8 cellular contexts compared by ENCODE assay signal in genomic region chr15:41661529-41662225, GRCh38. TPM values are rescaled to one million over a fixed set of nuclear protein-coding genes. Genes with fewer than 3 reads are reported as not detected.
DNase-seq lines count a peak whose midpoint lies in the region; ATAC-seq, FAIRE-seq and TF ChIP-seq lines count a peak whose summit lies in the region.

No MANE protein-coding gene starts in this region.

- POLR2A ChIA-PET in HepG2 (lab: Yijun Ruan, JAX): interaction anchor here (1.0 to 1.4 kb wide), 2 partner anchors 14 to 19 kb away, joined by 3 to 4 read pairs; no protein-coding TSS in a partner anchor

- 0% methylated on average over 17 of the region's 44 CpGs for WGBS in HepG2 (ENCODE audit: low lambda C conversion rate)

- H4K20me1 ChIP-seq in HepG2 (ENCODE audit: insufficient read depth, low read length): peaks cover 30% of the 10 kb centered on the region

- H3K4me1 ChIP-seq in HepG2 (ENCODE audit: insufficient read depth, low read length): peaks cover 52% of the 10 kb centered on the region

- H3K27me3 ChIP-seq in HepG2 (ENCODE audit: control insufficient read depth in 1 of 2, insufficient read depth in 2 of 2, low read length in 2 of 2): no peaks in the 10 kb centered on the region; a peak in 1 of 5 replicates

- TF ChIP-seq CTCF in HepG2 (CRISPR knock-in tag; IDR thresholded peaks at IDR 0.05): no peak

- ATAC-seq in HG02981 (IDR thresholded peaks at IDR 0.05; ENCODE audit: unreplicated experiment): peak; percentile 50
- ATAC-seq in HepG2: peak; percentile 83

- peak overlapping the region; percentile 54 to 76 (median 61) for H3K4me3 ChIP-seq in HepG2 (replicated peaks in 1 of 3; ENCODE audit: insufficient read depth in 1 of 3, low read depth in 2 of 3, low read length in 3 of 3)

- H2AFZ ChIP-seq in HepG2 (ENCODE audit: low read length): no peak overlapping the region

- intact Hi-C loops in HepG2 (cut with micrococcal nuclease; ENCODE audit: unreplicated experiment): no loop called here

- in situ Hi-C loops in HepG2 (cut with HindIII; ENCODE audit: extremely low pct_ligation_motif_present, low pct_unique_long_range_greater_than_20kb): no loop called here

- H3K4me2 ChIP-seq in HepG2 (ENCODE audit: low read depth, low read length): peak overlapping the region; percentile 95

- no peaks in the 10 kb centered on the region for H3K36me3 ChIP-seq in HepG2 (replicated peaks in 1 of 2; ENCODE audit: control insufficient read depth in 1 of 2, insufficient read depth in 2 of 2, low read length in 2 of 2)

- H3K9me3 ChIP-seq in HepG2 (ENCODE audit: low read length): no peaks in the 10 kb centered on the region

- FAIRE-seq in HepG2 (lab: Jason Lieb, UNC): peak; percentile 79

- peak; percentile 84 for DNase-seq in EH (ENCODE audit: low read depth)
- DNase-seq in NCI-H748 (lab: John Stamatoyannopoulos, UW; ENCODE audit: unreplicated experiment): peak; percentile 77
- peak; percentile 73 to 77 for DNase-seq in activated CD4-positive, alpha-beta T cell treated with anti-CD3 and anti-CD28 coated beads, Interleukin-2, amount 50 U/mL, for 48 hours
- DNase-seq in dermis microvascular lymphatic vessel endothelial cell (ENCODE audit: low read depth in 2 of 2): peak; percentile 67 to 82
- DNase-seq in HepG2 (ENCODE audit: low spot score): peak; percentile 74
- DNase-seq in stimulated activated CD4-positive, alpha-beta T cell treated with anti-CD3 and anti-CD28 coated beads, Interleukin-2, amount 100 ng/mL, for 24 hours: peak; percentile 73 to 76
- DNase-seq in DMS153 treated with DMSO at 0.1 percent for 48 hours (lab: John Stamatoyannopoulos, UW; ENCODE audit: unreplicated experiment): no peak

- no peak for TF ChIP-seq EP300 in HepG2 (IDR thresholded peaks at IDR 0.05; ENCODE audit: low read depth in 2 of 2, low read length in 2 of 2)
- TF ChIP-seq EP300 in HepG2 (CRISPR knock-in tag; IDR thresholded peaks at IDR 0.05; ENCODE audit: borderline replicate concordance): no peak

- H3K79me2 ChIP-seq in HepG2 (ENCODE audit: insufficient read depth, low read length): peaks cover 78% of the 10 kb centered on the region

- TF ChIP-seq RAD21 in HepG2 (CRISPR knock-in tag; IDR thresholded peaks at IDR 0.05): no peak

- peak in 1 of 2 experiments; percentile 28; a peak in 2 of 4 replicates for TF ChIP-seq POLR2A in HepG2 (IDR thresholded peaks at IDR 0.05; ENCODE audit: insufficient read depth in 1 of 2, low read depth in 2 of 2, low read length in 2 of 2)

- H3K27ac ChIP-seq in HepG2 (ENCODE audit: extremely low read length, insufficient read depth, low read length): peak overlapping the region; percentile 80

- BruUV-seq in HepG2 (replicated peaks; lab: Mats Ljungman, UMichigan): no TSS peak

- H3K9ac ChIP-seq in HepG2 (ENCODE audit: insufficient read depth, low read depth, low read length): peak overlapping the region; percentile 70

- CTCF ChIA-PET in HepG2 (lab: Yijun Ruan, JAX; ENCODE audit: low intra/inter-chr PET ratio, low total read pairs): no interaction called here

TF ChIP-seq in HepG2, 621 proteins besides CTCF, POLR2A, EP300 and RAD21 (continues in another document):
- TF ChIP-seq BRCA1 (CRISPR knock-in tag; IDR thresholded peaks at IDR 0.05): no peak
- 0 out of 2 replicates have a peak, but pooled peaks have one; percentile 25 for TF ChIP-seq ZNF616 (CRISPR knock-in tag; IDR thresholded peaks at IDR 0.05; ENCODE audit: low read depth)
- TF ChIP-seq ZNF331 (CRISPR knock-in tag; IDR thresholded peaks at IDR 0.05): peak; percentile 41
- TF ChIP-seq HDAC6 (IDR thresholded peaks at IDR 0.05; ENCODE audit: low read depth, low read length): no peak
- TF ChIP-seq KDM2A (CRISPR knock-in tag; IDR thresholded peaks at IDR 0.05; ENCODE audit: borderline replicate concordance, low read depth): peak; percentile 69; the same call in 1 of the 2 replicates
- peak; percentile 68; the same call in 1 of the 2 replicates for TF ChIP-seq MYC (CRISPR knock-in tag; IDR thresholded peaks at IDR 0.05; ENCODE audit: borderline replicate concordance)
- peak; percentile 21; the same call in 1 of the 2 replicates for TF ChIP-seq TARDBP (CRISPR knock-in tag; IDR thresholded peaks at IDR 0.05)
- no peak for TF ChIP-seq KLF6 (CRISPR knock-in tag; IDR thresholded peaks at IDR 0.05)
- no peak for TF ChIP-seq CENPT (CRISPR knock-in tag; IDR thresholded peaks at IDR 0.05; ENCODE audit: low read depth)
- TF ChIP-seq ZNF878 (CRISPR knock-in tag; IDR thresholded peaks at IDR 0.05): no peak
- no peak for TF ChIP-seq TIGD3 (CRISPR knock-in tag; IDR thresholded peaks at IDR 0.05; ENCODE audit: borderline replicate concordance)
- no peak for TF ChIP-seq ZNF569 (CRISPR knock-in tag; IDR thresholded peaks at IDR 0.05; ENCODE audit: borderline replicate concordance)
- TF ChIP-seq FOXC1 (CRISPR knock-in tag; IDR thresholded peaks at IDR 0.05; ENCODE audit: borderline replicate concordance): peak; percentile 24; the same call in 1 of the 2 replicates
- peak; percentile 76; the same call in 1 of the 2 replicates for TF ChIP-seq ZNF746 (CRISPR knock-in tag; IDR thresholded peaks at IDR 0.05)
- peak; percentile 47; the same call in 1 of the 2 replicates for TF ChIP-seq HDAC2 (CRISPR knock-in tag; IDR thresholded peaks at IDR 0.05)
- TF ChIP-seq CEBPG (CRISPR knock-in tag; IDR thresholded peaks at IDR 0.05): no peak
- no peak; the same call in 1 of the 2 replicates for TF ChIP-seq ZFP91 (CRISPR knock-in tag; IDR thresholded peaks at IDR 0.05; ENCODE audit: borderline replicate concordance)
- peak; percentile 57 for TF ChIP-seq TBX2 (CRISPR knock-in tag; IDR thresholded peaks at IDR 0.05; ENCODE audit: borderline replicate concordance)

RNA-seq across cellular contexts. Expression of gene MGA, which starts 1.5 kb away (rescaled TPM):
- total RNA-seq in dermis microvascular lymphatic vessel endothelial cell (18.7 and 22.0 TPM in 2 replicates), HepG2 (2016; rRNA removed; fragmentation: Illumina TruSeq; extraction: Trizol) (59.0 and 71.8 TPM in 2 replicates)
- 225 and 267 TPM in 2 replicates for total RNA-seq in HepG2 (2016; cell fraction: cytosol; rRNA removed; fragmentation: Illumina TruSeq; extraction: Trizol; ENCODE audit: low read depth)
- 58.3 and 67.8 TPM in 2 replicates for total RNA-seq in HepG2 (2016; cell fraction: insoluble cytoplasmic fraction; rRNA removed; fragmentation: Illumina TruSeq; extraction: Trizol)
- total RNA-seq in HepG2 (2016; cell fraction: membrane; rRNA removed; fragmentation: Illumina TruSeq; extraction: Trizol): 138 and 166 TPM in 2 replicates
- total RNA-seq in HepG2 (2016; cell fraction: nucleus; rRNA removed; fragmentation: Illumina TruSeq; extraction: Trizol): 62.7 and 68.1 TPM in 2 replicates
- 5.3 and 5.5 TPM in 2 replicates for polyA plus RNA-seq in HepG2 (2011; rRNA removed)
- 2.6 and 3.6 TPM in 2 replicates for polyA plus RNA-seq in HepG2 (2011; cell fraction: cytosol; rRNA removed)
- 7.1 and 10.0 TPM in 2 replicates for polyA plus RNA-seq in HepG2 (2011; cell fraction: nucleus; rRNA removed)
- polyA plus RNA-seq in HepG2 (2012): 8.3 and 10.0 TPM in 2 replicates
- 0.25 and 0.32 TPM in 2 replicates for polyA plus RNA-seq in HepG2 (2016; cell fraction: cytosol; fragmentation: Illumina TruSeq; extraction: Trizol; ENCODE audit: low read depth)
- polyA plus RNA-seq in HepG2 (2016; cell fraction: insoluble cytoplasmic fraction; fragmentation: Illumina TruSeq; extraction: Trizol; ENCODE audit: low read depth): 10.2 and 10.3 TPM in 2 replicates
- 0.95 and 1.1 TPM in 2 replicates for polyA plus RNA-seq in HepG2 (2016; cell fraction: membrane; fragmentation: Illumina TruSeq; extraction: Trizol; ENCODE audit: low read depth)
- polyA plus RNA-seq in HepG2 (2016; cell fraction: nucleus; fragmentation: Illumina TruSeq; extraction: Trizol; ENCODE audit: insufficient read depth, low read depth): 23.0 and 30.4 TPM in 2 replicates
- polyA minus RNA-seq in HepG2 (2011; rRNA and poly(A)+ RNA removed; ENCODE audit: low replicate concordance): 37.1 and 109 TPM in 2 replicates
- 44.4 and 47.0 TPM in 2 replicates for polyA minus RNA-seq in HepG2 (2011; cell fraction: cytosol; rRNA and poly(A)+ RNA removed)
- polyA minus RNA-seq in HepG2 (2011; cell fraction: nucleus; rRNA and poly(A)+ RNA removed): 72.2 and 82.1 TPM in 2 replicates
